Comparison of ENCODE assay signal across 1 cellular context in the genomic region with DNA sequence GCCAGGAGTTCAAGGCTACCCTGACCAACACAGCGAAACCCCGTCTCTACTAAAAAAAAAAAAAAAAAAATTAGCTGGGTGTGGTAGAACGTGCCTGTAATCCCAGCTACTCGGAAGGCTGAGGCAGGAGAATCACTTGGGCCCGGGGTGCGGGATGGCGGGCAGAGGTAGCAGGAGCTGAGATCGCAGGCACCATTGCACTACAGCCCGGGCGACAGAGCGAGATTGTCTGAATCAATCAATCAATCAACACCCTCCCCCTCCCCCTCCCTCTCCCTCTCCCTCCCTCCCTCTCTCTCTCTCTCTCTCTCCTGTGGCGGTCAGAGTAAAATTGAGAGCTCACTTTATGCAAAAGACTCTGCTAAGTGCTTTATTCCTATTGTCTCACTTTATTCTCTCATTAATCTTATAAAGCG.
TF ChIP-seq lines count a peak whose summit lies in the region.

No MANE protein-coding gene starts in this region.

TF ChIP-seq in endothelial cell of umbilical vein, 7 proteins besides CTCF, POLR2A, EP300 and RAD21:
- TF ChIP-seq EZH2 (IDR thresholded peaks at IDR 0.05; ENCODE audit: borderline replicate concordance, low read depth, low read length, severe bottlenecking) (no peak), JUN (IDR thresholded peaks at IDR 0.05; ENCODE audit: borderline replicate concordance, insufficient read depth, insufficient read length, low read depth) (no peak), GATA2 (IDR thresholded peaks at IDR 0.05; ENCODE audit: insufficient read depth, insufficient read length, low read depth, low read length) (no peak), MYC (IDR thresholded peaks at IDR 0.05; ENCODE audit: low read depth, low read length) (no peak), POLR2AphosphoS5 (IDR thresholded peaks at IDR 0.05; ENCODE audit: insufficient read depth, low read depth, low read length) (no peak), FOS (IDR thresholded peaks at IDR 0.05; ENCODE audit: borderline replicate concordance, insufficient read depth, low read length) (no peak)
- TF ChIP-seq, protein P1, sequence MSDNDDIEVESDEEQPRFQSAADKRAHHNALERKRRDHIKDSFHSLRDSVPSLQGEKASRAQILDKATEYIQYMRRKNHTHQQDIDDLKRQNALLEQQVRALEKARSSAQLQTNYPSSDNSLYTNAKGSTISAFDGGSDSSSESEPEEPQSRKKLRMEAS (IDR thresholded peaks at IDR 0.05; ENCODE audit: insufficient read depth, insufficient read length) = no peak
TF ChIP-seq in endothelial cell of umbilical vein: peak in this region for 0.
